In the genomic region with DNA sequence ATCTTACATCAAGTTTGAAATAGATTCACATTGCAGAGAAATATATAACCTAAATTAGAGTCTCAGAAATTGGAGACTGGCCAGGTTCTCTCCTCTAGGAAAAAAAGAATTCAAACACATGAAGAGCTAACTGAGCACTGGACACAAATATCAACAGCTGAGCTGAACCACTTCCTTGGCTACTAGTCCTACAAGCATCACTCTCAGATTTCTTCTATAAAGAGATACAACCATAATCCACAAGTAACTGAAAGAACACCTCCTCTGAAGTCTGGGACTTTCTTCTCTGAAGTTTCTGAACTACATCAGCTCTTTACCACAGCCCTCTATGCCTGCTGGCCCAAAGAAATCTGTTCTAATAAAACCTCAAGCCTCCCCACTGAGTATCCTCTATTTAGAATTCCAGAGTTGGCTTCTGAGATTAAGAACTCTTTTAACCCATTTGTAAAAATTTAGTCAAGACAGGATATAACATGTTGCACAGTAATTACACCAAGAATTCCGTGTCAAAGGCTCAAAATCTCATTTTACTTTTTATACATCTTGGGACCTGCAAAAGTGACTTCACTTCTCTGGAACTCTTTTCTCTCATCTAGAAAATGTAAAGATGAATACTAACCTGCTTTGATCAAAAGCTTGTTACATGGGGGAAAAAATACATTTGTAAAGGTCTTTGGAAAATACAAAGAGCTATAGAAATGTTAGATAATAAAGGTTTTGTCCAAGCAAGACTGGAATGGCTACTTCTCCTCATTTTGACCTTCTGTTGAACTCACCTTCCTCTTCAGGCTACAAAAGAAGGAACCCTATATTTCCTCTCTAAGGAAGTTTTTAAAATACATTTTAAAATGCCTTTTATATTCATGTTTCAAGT, we compare ENCODE assay signal across 1 cellular context.
TF ChIP-seq lines count a peak whose summit lies in the region.

No MANE protein-coding gene starts in this region.

TF ChIP-seq in endothelial cell of umbilical vein, 7 proteins besides CTCF, POLR2A, EP300 and RAD21:
- no peak for TF ChIP-seq FOS (IDR thresholded peaks at IDR 0.05; ENCODE audit: borderline replicate concordance, insufficient read depth, low read length)
- no peak for TF ChIP-seq MYC (IDR thresholded peaks at IDR 0.05; ENCODE audit: low read depth, low read length)
- TF ChIP-seq GATA2 (IDR thresholded peaks at IDR 0.05; ENCODE audit: insufficient read depth, insufficient read length, low read depth, low read length) = no peak
- TF ChIP-seq, protein P1, sequence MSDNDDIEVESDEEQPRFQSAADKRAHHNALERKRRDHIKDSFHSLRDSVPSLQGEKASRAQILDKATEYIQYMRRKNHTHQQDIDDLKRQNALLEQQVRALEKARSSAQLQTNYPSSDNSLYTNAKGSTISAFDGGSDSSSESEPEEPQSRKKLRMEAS (IDR thresholded peaks at IDR 0.05; ENCODE audit: insufficient read depth, insufficient read length) = no peak
- no peak for TF ChIP-seq POLR2AphosphoS5 (IDR thresholded peaks at IDR 0.05; ENCODE audit: insufficient read depth, low read depth, low read length)
- no peak for TF ChIP-seq JUN (IDR thresholded peaks at IDR 0.05; ENCODE audit: borderline replicate concordance, insufficient read depth, insufficient read length, low read depth)
- no peak for TF ChIP-seq EZH2 (IDR thresholded peaks at IDR 0.05; ENCODE audit: borderline replicate concordance, low read depth, low read length, severe bottlenecking)
